In the genomic region with DNA sequence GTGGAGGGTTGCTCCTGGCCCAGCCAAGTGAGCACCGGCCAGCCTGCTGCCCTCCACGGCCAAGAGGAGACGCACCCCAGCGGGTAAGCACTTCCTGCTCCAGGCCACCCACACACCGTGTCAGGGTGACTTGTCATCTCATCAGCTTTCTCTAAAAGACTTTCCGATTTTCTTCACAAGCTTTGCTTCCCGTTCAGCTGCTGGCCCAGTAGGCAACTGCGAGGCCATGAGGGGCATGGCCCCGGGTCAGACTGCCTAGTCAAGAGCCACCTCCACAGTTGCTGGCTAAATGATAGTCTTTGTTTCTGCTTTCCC, we compare ENCODE assay signal across 16 cellular contexts. TPM values are rescaled to one million over a fixed set of nuclear protein-coding genes. Genes with fewer than 3 reads are reported as not detected.
A peak's percentile ranks its signal among the peaks of the same experiment; 100 is the strongest.
DNase-seq lines count a peak whose midpoint lies in the region; ATAC-seq, FAIRE-seq and TF ChIP-seq lines count a peak whose summit lies in the region.
"Had no signal": no experiment of that assay in that cellular context is flagged by ENCODE, and none has a peak within 500 bp of the region (broad histone marks: within the 10 kb centered on the region; RNA-seq: fewer than 3 reads in every experiment).

No MANE protein-coding gene starts in this region.

- H2BK12ac ChIP-seq in mesenchymal stem cell (ENCODE audit: low read length in 2 of 2), result no peak overlapping the region

- no peaks in the 10 kb centered on the region for H3K79me1 ChIP-seq in mesenchymal stem cell (replicated peaks; ENCODE audit: low read length, poor library complexity, severe bottlenecking)

- no peak overlapping the region for H2BK5ac ChIP-seq in mesenchymal stem cell (ENCODE audit: low read depth, low read length, poor library complexity, severe bottlenecking)

- H3K27ac ChIP-seq in mesenchymal stem cell (ENCODE audit: low read length, poor library complexity, severe bottlenecking), result no peak overlapping the region
- H3K27ac ChIP-seq: right atrium auricular region had no signal

- H4K91ac ChIP-seq in mesenchymal stem cell (ENCODE audit: low read length), result no peak overlapping the region

- no peak overlapping the region for H4K8ac ChIP-seq in mesenchymal stem cell (ENCODE audit: low read length)

- ATAC-seq in HG03097 (IDR thresholded peaks at IDR 0.05; ENCODE audit: low FRiP score, unreplicated experiment), result no peak
- ATAC-seq: heart left ventricle had no signal

- no peak overlapping the region for H2BK120ac ChIP-seq in mesenchymal stem cell (ENCODE audit: low read depth, low read length)

- DNase-seq in CD1c-positive myeloid dendritic cell (ENCODE audit: extremely low spot score), result peak; percentile 80
- DNase-seq in GM19239 (ENCODE audit: insufficient read length, low spot score), result no peak
- DNase-seq in activated T-cell treated with anti-CD3 and anti-CD28 coated beads, Interleukin-2, amount 50 U/mL, for 24 hours, result peak; percentile 71
- peak; percentile 26 for DNase-seq in renal cortical epithelial cell (ENCODE audit: low read depth)
- DNase-seq in anterior cingulate cortex (lab: John Stamatoyannopoulos, UW), result no peak
- DNase-seq in mesenchymal stem cell, result no peak
- no peak for DNase-seq in nephron progenitor cell
- DNase-seq: effector CD8-positive, alpha-beta T cell; GOT3; heart left ventricle; MG63; NCI-H748 treated with DMSO at 0.1 percent for 48 hours had no signal

- peaks cover 13 to 42% of the 10 kb centered on the region in 2 experiments for H3K36me3 ChIP-seq in mesenchymal stem cell (ENCODE audit: control insufficient read depth in 1 of 2, insufficient read depth in 2 of 2, low read depth in 1 of 2, low read length in 2 of 2)
- H3K36me3 ChIP-seq: MG63 had no signal

- H3K9me3 Mint-ChIP-seq in activated T-cell treated with anti-CD3 and anti-CD28 coated beads, Interleukin-2, amount 50 U/mL, for 24 hours, result no peaks in the 10 kb centered on the region
- peaks cover 6% of the 10 kb centered on the region for H3K9me3 Mint-ChIP-seq in nephron progenitor cell
- H3K9me3 Mint-ChIP-seq: mesothelial cell of epicardium; T-helper 1 cell treated with Interleukin-12 subunit alpha and Interleukin-12 subunit beta and Interleukin-4 antibody, amounts not matched to agents 30 μg/mL and 1 μg/mL, for 36 hours had no signal

- no peak overlapping the region for H2BK15ac ChIP-seq in mesenchymal stem cell (ENCODE audit: low read depth, poor library complexity, severe bottlenecking)

- H3K9ac ChIP-seq in mesenchymal stem cell (ENCODE audit: low read length), result no peak overlapping the region

- H3K4me1 ChIP-seq in mesenchymal stem cell (ENCODE audit: control insufficient read depth, insufficient read depth, low read depth, low read length), result peaks cover 9% of the 10 kb centered on the region

- no peak overlapping the region for H3K4me3 ChIP-seq in mesenchymal stem cell (ENCODE audit: insufficient read depth in 1 of 2, low read depth in 1 of 2, low read length in 2 of 2)
- H3K4me3 ChIP-seq: heart left ventricle, MG63, right atrium auricular region had no signal

- H3K4me3 Mint-ChIP-seq in activated T-cell treated with anti-CD3 and anti-CD28 coated beads, Interleukin-2, amount 50 U/mL, for 24 hours, result no peak overlapping the region
- no peak overlapping the region for H3K4me3 Mint-ChIP-seq in nephron progenitor cell
- H3K4me3 Mint-ChIP-seq: mesothelial cell of epicardium; T-helper 1 cell treated with Interleukin-12 subunit alpha and Interleukin-12 subunit beta and Interleukin-4 antibody, amounts not matched to agents 30 μg/mL and 1 μg/mL, for 36 hours had no signal

- no peaks in the 10 kb centered on the region for H3K27me3 ChIP-seq in mesenchymal stem cell (ENCODE audit: control insufficient read depth in 1 of 2, insufficient read depth in 1 of 2, low read length in 2 of 2)
- H3K27me3 ChIP-seq: heart left ventricle, MG63, right atrium auricular region had no signal

- H3K4ac ChIP-seq in mesenchymal stem cell (ENCODE audit: low read depth in 1 of 2, low read length in 2 of 2), result no peak overlapping the region

- peak; percentile 48 for FAIRE-seq in GM19239 (lab: Jason Lieb, UNC)

- H3K27ac Mint-ChIP-seq in activated T-cell treated with anti-CD3 and anti-CD28 coated beads, Interleukin-2, amount 50 U/mL, for 24 hours, result no peak overlapping the region
- H3K27ac Mint-ChIP-seq in nephron progenitor cell, result no peak overlapping the region
- H3K27ac Mint-ChIP-seq: mesothelial cell of epicardium; T-helper 1 cell treated with Interleukin-12 subunit alpha and Interleukin-12 subunit beta and Interleukin-4 antibody, amounts not matched to agents 30 μg/mL and 1 μg/mL, for 36 hours had no signal

- 88% methylated on average over 9 of the region's 9 CpGs for WGBS in mesenchymal stem cell

- H3K18ac ChIP-seq in mesenchymal stem cell (ENCODE audit: low read depth in 1 of 2, low read length in 2 of 2), result no peak overlapping the region

- H3K9me3 ChIP-seq in mesenchymal stem cell (ENCODE audit: control insufficient read depth, low read length), result no peaks in the 10 kb centered on the region
- H3K9me3 ChIP-seq: heart left ventricle, MG63, right atrium auricular region had no signal

- H3K36me3 Mint-ChIP-seq in activated T-cell treated with anti-CD3 and anti-CD28 coated beads, Interleukin-2, amount 50 U/mL, for 24 hours (ENCODE audit: low read depth), result peaks cover 20% of the 10 kb centered on the region
- peaks cover 9% of the 10 kb centered on the region for H3K36me3 Mint-ChIP-seq in nephron progenitor cell (ENCODE audit: low read depth)

- H3K4me2 ChIP-seq in mesenchymal stem cell (ENCODE audit: low read length, poor library complexity, severe bottlenecking), result no peak overlapping the region

- TF ChIP-seq CTCF in nephron progenitor cell (IDR thresholded peaks at IDR 0.05), result no peak

- peaks cover 14% of the 10 kb centered on the region for H3K4me1 Mint-ChIP-seq in activated T-cell treated with anti-CD3 and anti-CD28 coated beads, Interleukin-2, amount 50 U/mL, for 24 hours (ENCODE audit: low read depth)
- H3K4me1 Mint-ChIP-seq in nephron progenitor cell, result no peaks in the 10 kb centered on the region
- H3K4me1 Mint-ChIP-seq: mesothelial cell of epicardium had no signal

- no peak overlapping the region for H2AK5ac ChIP-seq in mesenchymal stem cell (ENCODE audit: low read length, severe bottlenecking)

- no peak overlapping the region for H3K23ac ChIP-seq in mesenchymal stem cell (ENCODE audit: low read length in 2 of 2)

- no peak overlapping the region for H2AFZ ChIP-seq in mesenchymal stem cell (ENCODE audit: low read depth, low read length)

- H3K14ac ChIP-seq in mesenchymal stem cell (ENCODE audit: low read length in 2 of 2), result no peak overlapping the region

- H3K27me3 Mint-ChIP-seq in activated T-cell treated with anti-CD3 and anti-CD28 coated beads, Interleukin-2, amount 50 U/mL, for 24 hours, result no peaks in the 10 kb centered on the region
- H3K27me3 Mint-ChIP-seq in nephron progenitor cell (ENCODE audit: low read depth, poor library complexity), result peaks cover 9% of the 10 kb centered on the region

RNA-seq across cellular contexts. Expression of a gene that starts 13.8 kb away (rescaled TPM):
- 5.2 and 21.8 TPM in 2 replicates for total RNA-seq in renal cortical epithelial cell
- polyA plus RNA-seq in mesenchymal stem cell (2013, experiment 1 of 2), result 3.8 TPM
- polyA plus RNA-seq in mesenchymal stem cell (2013, experiment 2 of 2), result 3.8 TPM

RNA-seq across cellular contexts. Expression of a gene that starts 41.5 kb away (rescaled TPM):
- 2.6 and 5.4 TPM in 2 replicates for total RNA-seq in renal cortical epithelial cell
- 5.8 TPM for polyA plus RNA-seq in mesenchymal stem cell (2013, experiment 1 of 2)
- polyA plus RNA-seq in mesenchymal stem cell (2013, experiment 2 of 2), result 6.0 TPM

RNA-seq across cellular contexts. Expression of a gene that starts 41.6 kb away (rescaled TPM):
- total RNA-seq in renal cortical epithelial cell, result 0.35 and 2.2 TPM in 2 replicates
- 0.81 TPM for polyA plus RNA-seq in mesenchymal stem cell (2013, experiment 1 of 2)
- 0.89 TPM for polyA plus RNA-seq in mesenchymal stem cell (2013, experiment 2 of 2)

RNA-seq across cellular contexts. Expression of a gene that starts 55.6 kb away (rescaled TPM):
- total RNA-seq in renal cortical epithelial cell, result 4.7 and 6.3 TPM in 2 replicates
- 11.8 TPM for polyA plus RNA-seq in mesenchymal stem cell (2013, experiment 1 of 2)
- 10.8 TPM for polyA plus RNA-seq in mesenchymal stem cell (2013, experiment 2 of 2)

Comparison
In these comparisons a context has a peak if more than half of its experiments do, and no peak if none do; other contexts are left out.
1. DNase-seq: peak in CD1c-positive myeloid dendritic cell (single experiment), activated T-cell treated with anti-CD3 and anti-CD28 coated beads, Interleukin-2, amount 50 U/mL, for 24 hours (single experiment) and renal cortical epithelial cell (single experiment); none in GM19239 (single experiment), anterior cingulate cortex (0 of 58), mesenchymal stem cell (single experiment) and nephron progenitor cell (single experiment).